ENCODE assay signal across 12 cellular contexts in the genomic region with DNA sequence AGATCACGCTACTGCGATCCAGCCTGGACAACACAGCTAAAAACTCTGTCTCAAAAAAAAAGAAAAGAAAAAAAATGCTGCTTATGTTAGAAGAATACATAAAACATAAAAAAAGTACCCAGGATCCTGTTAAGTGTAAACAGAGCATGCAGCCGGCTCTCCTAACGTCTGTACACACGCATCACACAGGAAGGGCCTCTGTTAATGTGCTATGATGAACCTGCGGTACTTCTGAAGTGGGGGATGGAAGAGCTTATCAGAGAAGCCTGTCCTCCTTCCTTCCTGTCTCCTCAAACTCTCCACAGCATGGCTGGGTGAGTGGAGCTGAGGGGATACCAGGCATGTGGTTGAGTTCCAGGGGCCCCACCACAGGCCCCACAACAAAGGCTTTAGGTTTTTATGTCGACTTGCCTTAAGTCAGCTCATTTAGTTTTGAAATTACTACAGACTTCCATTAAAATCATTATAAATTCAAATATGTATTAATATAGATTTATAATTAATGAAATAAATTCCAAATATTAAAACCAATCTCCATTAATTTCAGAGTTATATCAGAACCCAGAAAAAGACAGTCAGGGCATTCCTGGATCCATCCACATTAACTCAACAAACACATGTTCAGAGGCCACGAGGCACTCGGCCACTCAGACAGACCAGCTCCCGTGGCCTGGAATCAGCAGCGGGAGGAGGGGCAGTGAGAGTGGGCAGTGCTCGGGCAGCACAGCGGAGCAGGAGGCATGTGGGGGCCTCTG. TPM values are rescaled to one million over a fixed set of nuclear protein-coding genes. Genes with fewer than 3 reads are reported as not detected.
DNase-seq lines count a peak whose midpoint lies in the region; ATAC-seq and TF ChIP-seq lines count a peak whose summit lies in the region.
"Had no signal": no experiment of that assay in that cellular context is flagged by ENCODE, and none has a peak within 500 bp of the region (broad histone marks: within the 10 kb centered on the region; RNA-seq: fewer than 3 reads in every experiment).

No MANE protein-coding gene starts in this region.

- no peak for ATAC-seq in omental fat pad (ENCODE audit: low FRiP score)
- ATAC-seq: body of pancreas, psoas muscle had no signal

- no peaks in the 10 kb centered on the region for H3K27me3 Mint-ChIP-seq in activated naive CD4-positive, alpha-beta T cell treated with anti-CD3 and anti-CD28 coated beads, Interleukin-2, amount 50 U/mL, for 24 hours

- H3K36me3 Mint-ChIP-seq in activated naive CD4-positive, alpha-beta T cell treated with anti-CD3 and anti-CD28 coated beads, Interleukin-2, amount 50 U/mL, for 24 hours = peaks cover 4% of the 10 kb centered on the region

- no peaks in the 10 kb centered on the region for H3K9me3 Mint-ChIP-seq in activated naive CD4-positive, alpha-beta T cell treated with anti-CD3 and anti-CD28 coated beads, Interleukin-2, amount 50 U/mL, for 24 hours
- H3K9me3 Mint-ChIP-seq: HFFc6 had no signal

- DNase-seq in MV-4-11 (lab: John Stamatoyannopoulos, UW) (peak; percentile 26), D341Med (ENCODE audit: low spot score) (no peak), C1 segment of cervical spinal cord (lab: John Stamatoyannopoulos, UW) (no peak), omental fat pad (ENCODE audit: low spot score) (no peak), DMS79 (lab: John Stamatoyannopoulos, UW) (no peak)
- peak; percentile 76 for DNase-seq in activated CD4-positive, alpha-beta T cell treated with anti-CD3 and anti-CD28 coated beads for 48 hours
- DNase-seq in stimulated activated CD8-positive, alpha-beta memory T cell treated with anti-CD3 and anti-CD28 coated beads, Interleukin-15, amount 100 ng/mL, for 48 hours (ENCODE audit: low read depth in 2 of 2) = peak; percentile 65 to 68
- DNase-seq: body of pancreas, HFFc6, NCI-H2107, psoas muscle had no signal

- no peak for TF ChIP-seq CTCF in omental fat pad (IDR thresholded peaks at IDR 0.05)

- peak overlapping the region; percentile 51 for H3K4me3 Mint-ChIP-seq in activated naive CD4-positive, alpha-beta T cell treated with anti-CD3 and anti-CD28 coated beads, Interleukin-2, amount 50 U/mL, for 24 hours
- H3K4me3 Mint-ChIP-seq: HFFc6 had no signal

- H3K27ac Mint-ChIP-seq in activated naive CD4-positive, alpha-beta T cell treated with anti-CD3 and anti-CD28 coated beads, Interleukin-2, amount 50 U/mL, for 24 hours = peak overlapping the region; percentile 61
- H3K27ac Mint-ChIP-seq: HFFc6 had no signal

- H3K4me1 Mint-ChIP-seq in activated naive CD4-positive, alpha-beta T cell treated with anti-CD3 and anti-CD28 coated beads, Interleukin-2, amount 50 U/mL, for 24 hours = peaks cover 64% of the 10 kb centered on the region

RNA-seq across cellular contexts. Expression of a gene that starts 11.7 kb away (rescaled TPM):
- total RNA-seq in omental fat pad = 10 to 100 TPM; 14.8 to 32.0 (median 21.9) TPM

RNA-seq across cellular contexts. Expression of a gene that starts 27.9 kb away (rescaled TPM):
- total RNA-seq in omental fat pad = 10 to 100 TPM; 25.1 to 68.0 (median 27.5) TPM

Comparison
In these comparisons a context has a peak if more than half of its experiments do, and no peak if none do; other contexts are left out.
1. DNase-seq: peak in MV-4-11 (single experiment), activated CD4-positive, alpha-beta T cell treated with anti-CD3 and anti-CD28 coated beads for 48 hours (single experiment) and stimulated activated CD8-positive, alpha-beta memory T cell treated with anti-CD3 and anti-CD28 coated beads, Interleukin-15, amount 100 ng/mL, for 48 hours (2 of 2); none in D341Med (single experiment), C1 segment of cervical spinal cord (0 of 14), omental fat pad (single experiment) and DMS79 (single experiment).